Comparison of ENCODE assay signal across 13 cellular contexts in genomic region chr11:117457031-117457785, GRCh38.
DNase-seq lines count a peak whose midpoint lies in the region; ATAC-seq and TF ChIP-seq lines count a peak whose summit lies in the region.
"Had no signal": no experiment of that assay in that cellular context is flagged by ENCODE, and none has a peak within 500 bp of the region (broad histone marks: within the 10 kb centered on the region; RNA-seq: fewer than 3 reads in every experiment).

No MANE protein-coding gene starts in this region.

- H3K9me2 ChIP-seq in GM23338 (ENCODE audit: insufficient read depth) = no peaks in the 10 kb centered on the region

- no peaks in the 10 kb centered on the region for H4K20me1 ChIP-seq in GM23338 (replicated peaks; ENCODE audit: insufficient read depth)

- no peaks in the 10 kb centered on the region for H3K79me2 ChIP-seq in GM23338 (replicated peaks; ENCODE audit: insufficient read depth)
- H3K79me2 ChIP-seq: parathyroid adenoma had no signal

- H2AFZ ChIP-seq in GM23338 = no peak overlapping the region
- H2AFZ ChIP-seq: parathyroid adenoma had no signal

- DNase-seq in BE2C = peak; percentile 68
- DNase-seq in GM23338 (ENCODE audit: low spot score) = no peak
- DNase-seq in NCI-H2171 (lab: John Stamatoyannopoulos, UW) = peak; percentile 55
- DNase-seq in SK-N-DZ (ENCODE audit: low spot score) = peak; percentile 28
- no peak for DNase-seq in H7
- DNase-seq in HT-29 (ENCODE audit: low spot score) = no peak
- DNase-seq: activated naive CD8-positive, alpha-beta T cell treated with anti-CD3 and anti-CD28 coated beads for 36 hours had no signal

- H3K27ac Mint-ChIP-seq in GM23338 = no peak overlapping the region
- H3K27ac Mint-ChIP-seq: activated naive CD8-positive, alpha-beta T cell treated with anti-CD3 and anti-CD28 coated beads for 36 hours; WTC11 had no signal

- no peaks in the 10 kb centered on the region for H3K36me3 ChIP-seq in BE2C
- no peaks in the 10 kb centered on the region for H3K36me3 ChIP-seq in GM23338 (ENCODE audit: insufficient read depth)
- no peaks in the 10 kb centered on the region for H3K36me3 ChIP-seq in H7 (replicated peaks; ENCODE audit: control insufficient read depth, insufficient read depth, low read length)
- H3K36me3 ChIP-seq: thoracic aorta had no signal

- peak; percentile 54 for ATAC-seq in GM23338
- no peak for ATAC-seq in GM21576 (IDR thresholded peaks at IDR 0.05; ENCODE audit: unreplicated experiment)
- no peak for ATAC-seq in HG03039 (IDR thresholded peaks at IDR 0.05; ENCODE audit: unreplicated experiment)
- ATAC-seq: A549 had no signal

- H3K27me3 ChIP-seq in BE2C (no peaks in the 10 kb centered on the region), GM23338 (ENCODE audit: insufficient read depth) (no peaks in the 10 kb centered on the region), H7 (ENCODE audit: control insufficient read depth, insufficient read depth, low read length) (no peaks in the 10 kb centered on the region)

- H3K4me1 Mint-ChIP-seq in GM23338 = no peaks in the 10 kb centered on the region; the same call in 2 of the 3 replicates
- H3K4me1 Mint-ChIP-seq: activated naive CD8-positive, alpha-beta T cell treated with anti-CD3 and anti-CD28 coated beads for 36 hours; WTC11 had no signal

- H3F3A ChIP-seq in GM23338 (replicated peaks; ENCODE audit: low read depth) = no peaks in the 10 kb centered on the region

- H3K4me3 ChIP-seq in BE2C (ENCODE audit: low read depth, low read length) = no peak overlapping the region
- H3K4me3 ChIP-seq in GM23338 = no peak overlapping the region
- no peak overlapping the region for H3K4me3 ChIP-seq in H7 (ENCODE audit: insufficient read depth, low read depth, low read length)
- H3K4me3 ChIP-seq: A549, thoracic aorta had no signal

- no peak overlapping the region for H3K4me2 ChIP-seq in GM23338
- H3K4me2 ChIP-seq: A549 had no signal

- peaks cover 17% of the 10 kb centered on the region for H3K27me3 Mint-ChIP-seq in GM23338 (ENCODE audit: insufficient read depth, low read depth, poor library complexity)
- H3K27me3 Mint-ChIP-seq: activated naive CD8-positive, alpha-beta T cell treated with anti-CD3 and anti-CD28 coated beads for 36 hours had no signal

- H3K36me3 Mint-ChIP-seq in GM23338 (ENCODE audit: low read depth) = no peaks in the 10 kb centered on the region

- H3K27ac ChIP-seq in GM23338 (ENCODE audit: low read depth) = no peak overlapping the region
- H3K27ac ChIP-seq: A549, parathyroid adenoma, thoracic aorta had no signal

- no peaks in the 10 kb centered on the region; the same call in 1 of the 2 replicates for H3K9me3 ChIP-seq in BE2C
- H3K9me3 ChIP-seq: thoracic aorta had no signal

- H3K4me3 Mint-ChIP-seq in GM23338 = no peak overlapping the region
- H3K4me3 Mint-ChIP-seq: activated naive CD8-positive, alpha-beta T cell treated with anti-CD3 and anti-CD28 coated beads for 36 hours; WTC11 had no signal

- peaks cover 6% of the 10 kb centered on the region for H3K9me3 Mint-ChIP-seq in GM23338

- H3K4me1 ChIP-seq in BE2C (peaks cover 46% of the 10 kb centered on the region), GM23338 (ENCODE audit: insufficient read depth) (no peaks in the 10 kb centered on the region)
- H3K4me1 ChIP-seq: A549, parathyroid adenoma had no signal

- no peak for TF ChIP-seq CTCF in BE2C (IDR thresholded peaks at IDR 0.05; ENCODE audit: low read depth, low read length)
- peak in 1 of 2 experiments; percentile 13; a peak in 1 of 4 replicates for TF ChIP-seq CTCF in GM23338 (conservative IDR thresholded peaks at IDR 0.05; ENCODE audit: low read depth in 2 of 2)

TF ChIP-seq in GM23338, 12 proteins besides CTCF, POLR2A, EP300 and RAD21:
- no peak for TF ChIP-seq POLR2AphosphoS5 (IDR thresholded peaks at IDR 0.05; ENCODE audit: low read depth)

Comparison
In these comparisons a context has a peak if more than half of its experiments do, and no peak if none do; other contexts are left out.
1. DNase-seq: peak in BE2C (single experiment), NCI-H2171 (single experiment) and SK-N-DZ (single experiment); none in GM23338 (single experiment), H7 (single experiment) and HT-29 (single experiment).